Comparison of ENCODE assay signal across 7 cellular contexts in genomic region chr4:41258783-41259182, GRCh38. TPM values are rescaled to one million over a fixed set of nuclear protein-coding genes. Genes with fewer than 3 reads are reported as not detected.
DNase-seq lines count a peak whose midpoint lies in the region; ATAC-seq and TF ChIP-seq lines count a peak whose summit lies in the region.

No MANE protein-coding gene starts in this region.

- ATAC-seq in HG03108 (IDR thresholded peaks at IDR 0.05; ENCODE audit: unreplicated experiment) = no peak

- TF ChIP-seq CTCF in NB4 (IDR thresholded peaks at IDR 0.05; ENCODE audit: low read depth, low read length) (peak; percentile 44), ascending aorta (IDR thresholded peaks at IDR 0.05) (peak in 2 of 3 experiments; percentile 41 to 56)

- H3K27me3 ChIP-seq in ascending aorta = no peaks in the 10 kb centered on the region

- no peaks in the 10 kb centered on the region for H3K36me3 ChIP-seq in ascending aorta

- H3K9me3 ChIP-seq in ascending aorta = no peaks in the 10 kb centered on the region

- H3K4me1 ChIP-seq in ascending aorta = peaks cover 8 to 9% of the 10 kb centered on the region in 2 donors

- no peak for TF ChIP-seq POLR2A in NB4 (IDR thresholded peaks at IDR 0.05; ENCODE audit: extremely low read depth, insufficient read length)

- no peak overlapping the region for H3K27ac ChIP-seq in ascending aorta

- H3K4me3 ChIP-seq in NB4 (ENCODE audit: low read depth, low read length) = no peak overlapping the region
- H3K4me3 ChIP-seq in ascending aorta = no peak overlapping the region

- peak; percentile 70 for DNase-seq in GM03348 (ENCODE audit: low spot score)
- peak; percentile 69 for DNase-seq in NB4 (ENCODE audit: low read depth)
- DNase-seq in ascending aorta (ENCODE audit: low spot score in 2 of 2) = no peak
- DNase-seq in inferior parietal cortex (ENCODE audit: extremely low spot score) = peak; percentile 81
- DNase-seq in ureter (ENCODE audit: low spot score) = no peak
- no peak for DNase-seq in posterior vena cava (ENCODE audit: low spot score)

- intact Hi-C loops in ascending aorta (cut with DNase I) (loop anchor here (5.0 kb wide), 1 partner anchor 624 kb away; no protein-coding TSS in a partner anchor), posterior vena cava (cut with DNase I) (no loop called here)

RNA-seq across cellular contexts. Expression of gene UCHL1, which starts 2.1 kb away (rescaled TPM):
- 119 TPM for total RNA-seq in ascending aorta
- 8.6 TPM for total RNA-seq in ureter
- total RNA-seq in posterior vena cava = 10 to 100 TPM; 22.1 to 31.0 TPM

RNA-seq across cellular contexts. Expression of gene APBB2, which starts 44.4 kb away (rescaled TPM):
- total RNA-seq in ascending aorta = 51.4 TPM
- 52.6 TPM for total RNA-seq in ureter
- 10 to 100 TPM; 55.2 to 70.1 TPM for total RNA-seq in posterior vena cava

Comparison
In these comparisons a context has a peak if more than half of its experiments do, and no peak if none do; other contexts are left out.
1. DNase-seq: peak in GM03348 (single experiment), NB4 (single experiment) and inferior parietal cortex (single experiment); none in ascending aorta (0 of 2), ureter (single experiment) and posterior vena cava (single experiment).